Comparison of ENCODE assay signal across 17 cellular contexts in the genomic region with DNA sequence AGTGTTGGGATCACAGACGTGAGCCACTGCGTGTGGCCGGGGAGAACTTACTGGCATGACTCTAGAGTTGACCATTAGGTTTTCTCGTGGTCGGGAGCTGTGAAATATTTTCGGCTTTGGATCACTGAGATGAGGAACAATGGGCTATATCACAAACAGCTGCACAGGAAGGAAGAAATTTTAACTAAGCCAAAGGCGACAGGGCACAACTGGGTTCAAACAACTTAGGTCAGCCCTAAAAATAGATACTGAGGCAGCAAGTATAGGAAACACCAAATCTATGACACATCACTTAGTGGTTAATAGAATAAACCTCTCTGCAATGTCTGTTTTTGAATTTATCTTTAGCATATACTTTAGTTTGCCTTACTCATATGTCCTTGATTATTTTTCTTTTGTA.
DNase-seq lines count a peak whose midpoint lies in the region; ATAC-seq, FAIRE-seq and TF ChIP-seq lines count a peak whose summit lies in the region.
"Had no signal": no experiment of that assay in that cellular context is flagged by ENCODE, and none has a peak within 500 bp of the region (broad histone marks: within the 10 kb centered on the region; RNA-seq: fewer than 3 reads in every experiment).

No MANE protein-coding gene starts in this region.

- ATAC-seq in mucosa of descending colon (no peak), HG03571 (IDR thresholded peaks at IDR 0.05; ENCODE audit: unreplicated experiment) (no peak), pancreas (no peak)
- ATAC-seq: lower lobe of right lung; Panc1; stimulated activated naive B cell treated with anti-CD40 and anti-IgM and Interleukin-4, amounts not matched to agents 10 μg/mL and 1 μg/mL and 100 μg/mL, for 72 hours had no signal

- 92 to 95% methylated on average over 7 of the region's 7 CpGs for WGBS in pancreas, 2 donors

- intact Hi-C loops in mucosa of descending colon (cut with DNase I, micrococcal nuclease) (no loop called here), pancreas (cut with DNase I) (no loop called here)

- no peaks in the 10 kb centered on the region for H3K9me3 ChIP-seq in mucosa of descending colon
- H3K9me3 ChIP-seq in pancreas: no peaks in the 10 kb centered on the region
- H3K9me3 ChIP-seq: lower lobe of right lung had no signal

- FAIRE-seq in pancreas (lab: Jason Lieb, UNC): no peak

- H3K27me3 ChIP-seq in pancreas: no peaks in the 10 kb centered on the region
- H3K27me3 ChIP-seq: hepatocyte had no signal

- H3K27ac ChIP-seq in pancreas: no peak overlapping the region
- H3K27ac ChIP-seq: hepatocyte, lower lobe of right lung, parathyroid adenoma had no signal

- H3K36me3 ChIP-seq in mucosa of descending colon (ENCODE audit: low read depth): no peaks in the 10 kb centered on the region
- no peaks in the 10 kb centered on the region for H3K36me3 ChIP-seq in pancreas
- H3K36me3 ChIP-seq: lower lobe of right lung had no signal

- H3K4me3 ChIP-seq in mucosa of descending colon: no peak overlapping the region
- no peak overlapping the region for H3K4me3 ChIP-seq in pancreas
- H3K4me3 ChIP-seq: hepatocyte, lower lobe of right lung had no signal

- peak; percentile 44 for DNase-seq in AG08396 (ENCODE audit: low spot score)
- DNase-seq in HS-5 (ENCODE audit: low read depth): peak; percentile 77
- peak; percentile 26 for DNase-seq in astrocyte of the hippocampus (ENCODE audit: low read depth, low spot score)
- DNase-seq in iris pigment epithelial cell (ENCODE audit: low read depth): peak; percentile 92
- DNase-seq in mucosa of descending colon: no peak
- DNase-seq in DMS53 treated with DMSO at 0.1 percent for 48 hours (lab: John Stamatoyannopoulos, UW; ENCODE audit: unreplicated experiment): no peak
- DNase-seq in pancreas: no peak
- DNase-seq: effector CD4-positive, alpha-beta T cell; lower lobe of right lung; NCI-H446 treated with DMSO at 0.1 percent for 48 hours; stimulated activated CD4-positive, alpha-beta T cell treated with anti-CD3 and anti-CD28 coated beads, Interleukin-2, amount 100 ng/mL, for 48 hours; stimulated activated naive B cell treated with anti-CD40 and anti-IgM and Interleukin-4, amounts not matched to agents 10 μg/mL and 1 μg/mL and 100 μg/mL, for 72 hours; T1000 had no signal

- TF ChIP-seq CTCF in mucosa of descending colon (IDR thresholded peaks at IDR 0.05): no peak
- TF ChIP-seq CTCF in pancreas (IDR thresholded peaks at IDR 0.05): no peak

- H3K4me1 ChIP-seq in mucosa of descending colon (ENCODE audit: low read depth) (no peaks in the 10 kb centered on the region), pancreas (no peaks in the 10 kb centered on the region)
- H3K4me1 ChIP-seq: lower lobe of right lung, parathyroid adenoma had no signal

Comparison
In these comparisons a context has a peak if more than half of its experiments do, and no peak if none do; other contexts are left out.
1. DNase-seq: peak in AG08396 (single experiment), HS-5 (single experiment), astrocyte of the hippocampus (single experiment) and iris pigment epithelial cell (single experiment); none in mucosa of descending colon (0 of 3), DMS53 treated with DMSO at 0.1 percent for 48 hours (single experiment) and pancreas (0 of 6).